In genomic region chr2:6590442-6590841, GRCh38 we compare ENCODE assay signal across 16 cellular contexts.
DNase-seq lines count a peak whose midpoint lies in the region; ATAC-seq and TF ChIP-seq lines count a peak whose summit lies in the region.
"Had no signal": no experiment of that assay in that cellular context is flagged by ENCODE, and none has a peak within 500 bp of the region (broad histone marks: within the 10 kb centered on the region; RNA-seq: fewer than 3 reads in every experiment).

No MANE protein-coding gene starts in this region.

- peak; percentile 5 for DNase-seq in RWPE1 (ENCODE audit: low spot score)
- DNase-seq in SW480 (ENCODE audit: low spot score), result peak; percentile 15
- peak; percentile 63 for DNase-seq in islet precursor cell
- DNase-seq in CD4-positive, alpha-beta T cell, result no peak
- no peak for DNase-seq in RPMI8226
- DNase-seq: 8988T; C1 segment of cervical spinal cord; Caco-2; CD8-positive, alpha-beta T cell; DMS153; DND-41; GOT3; HFFc6 had no signal

- no peaks in the 10 kb centered on the region for H3K27me3 Mint-ChIP-seq in CD4-positive, alpha-beta T cell

- intact Hi-C loops in CD4-positive, alpha-beta T cell (cut with DNase I, micrococcal nuclease), result no loop called here

- no peaks in the 10 kb centered on the region for H3K36me3 Mint-ChIP-seq in CD4-positive, alpha-beta T cell (ENCODE audit: low read depth)
- H3K36me3 Mint-ChIP-seq: CD8-positive, alpha-beta T cell had no signal

- H3K27ac Mint-ChIP-seq in CD4-positive, alpha-beta T cell, result no peak overlapping the region
- H3K27ac Mint-ChIP-seq: CD8-positive, alpha-beta T cell; HFFc6 had no signal

- POLR2A ChIA-PET in RWPE1 (lab: Yijun Ruan, JAX; ENCODE audit: low non-redundant PET), result no interaction called here
- POLR2A ChIA-PET in CD4-positive, alpha-beta T cell (lab: Charles Lee), result no interaction called here

- CTCF ChIA-PET in RWPE1 (lab: Yijun Ruan, JAX), result no interaction called here
- CTCF ChIA-PET in CD4-positive, alpha-beta T cell (lab: Charles Lee), result no interaction called here

- TF ChIP-seq CTCF in RWPE1 (conservative IDR thresholded peaks at IDR 0.05; ENCODE audit: low read depth), result no peak
- no peak for TF ChIP-seq CTCF in CD4-positive, alpha-beta T cell (IDR thresholded peaks at IDR 0.05)

- no peak overlapping the region for H3K4me3 Mint-ChIP-seq in CD4-positive, alpha-beta T cell
- H3K4me3 Mint-ChIP-seq: CD8-positive, alpha-beta T cell; HFFc6 had no signal

- peaks cover 2% of the 10 kb centered on the region for H3K9me3 Mint-ChIP-seq in CD4-positive, alpha-beta T cell
- H3K9me3 Mint-ChIP-seq: CD8-positive, alpha-beta T cell had no signal

- H3K27me3 ChIP-seq in CD4-positive, alpha-beta T cell (ENCODE audit: control insufficient read depth, insufficient read depth, low read length), result no peaks in the 10 kb centered on the region

- H3K27ac ChIP-seq in RWPE1, result no peak overlapping the region
- H3K27ac ChIP-seq in CD4-positive, alpha-beta T cell (ENCODE audit: low read depth, low read length), result no peak overlapping the region
- H3K27ac ChIP-seq: A549 had no signal

- H3K4me1 Mint-ChIP-seq in CD4-positive, alpha-beta T cell (ENCODE audit: low read depth), result no peaks in the 10 kb centered on the region

- H3K9me3 ChIP-seq in CD4-positive, alpha-beta T cell (ENCODE audit: control insufficient read depth, low read length), result no peaks in the 10 kb centered on the region
- H3K9me3 ChIP-seq: A549, Caco-2, HAP-1 had no signal

- ATAC-seq in CD4-positive, alpha-beta T cell (ENCODE audit: poor library complexity), result no peak
- ATAC-seq in GM19467 (IDR thresholded peaks at IDR 0.05; ENCODE audit: unreplicated experiment), result no peak
- ATAC-seq: A549; CD8-positive, alpha-beta T cell had no signal

Comparison
In these comparisons a context has a peak if more than half of its experiments do, and no peak if none do; other contexts are left out.
1. DNase-seq: peak in RWPE1 (single experiment), SW480 (single experiment) and islet precursor cell (single experiment); none in CD4-positive, alpha-beta T cell (0 of 10) and RPMI8226 (single experiment).